In the genomic region with DNA sequence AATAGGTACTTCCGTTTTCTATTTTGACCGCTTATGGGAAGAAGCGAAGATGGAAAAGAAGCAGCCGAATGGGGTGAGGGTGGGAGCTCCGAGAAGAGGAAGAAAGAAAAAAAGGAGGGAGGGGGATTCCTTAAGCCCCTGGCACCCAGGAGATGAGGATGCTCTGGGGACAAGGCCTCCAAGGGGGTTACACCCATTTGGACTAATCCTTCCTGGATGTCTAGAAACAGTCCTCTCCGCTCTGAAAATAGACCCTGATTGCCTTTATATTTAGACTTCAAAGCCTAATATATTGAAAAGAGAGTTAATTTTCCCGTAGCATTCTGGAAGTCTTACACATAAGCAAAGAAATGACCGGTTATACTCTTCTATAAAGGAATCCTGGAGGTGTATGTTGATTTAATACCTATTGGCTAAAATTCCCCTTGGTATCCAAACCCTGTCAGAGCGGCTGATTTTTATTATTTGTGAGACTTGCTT, we compare ENCODE assay signal across 1 cellular context.
TF ChIP-seq lines count a peak whose summit lies in the region.

No MANE protein-coding gene starts in this region.

TF ChIP-seq in IMR-90, 13 proteins besides CTCF, POLR2A, EP300 and RAD21 (continued from another document):
- no peak for TF ChIP-seq ELK1 (IDR thresholded peaks at IDR 0.05; ENCODE audit: borderline replicate concordance, low read depth, low read length)
- TF ChIP-seq RCOR1 (IDR thresholded peaks at IDR 0.05; ENCODE audit: insufficient replicate concordance, low read length): no peak
- no peak for TF ChIP-seq MXI1 (IDR thresholded peaks at IDR 0.05; ENCODE audit: borderline replicate concordance, low read depth, low read length)
- no peak for TF ChIP-seq NFE2L2 (IDR thresholded peaks at IDR 0.05; ENCODE audit: low read depth, low read length)
- TF ChIP-seq FOS (IDR thresholded peaks at IDR 0.05; ENCODE audit: low read depth, low read length): no peak
- TF ChIP-seq, protein P1, sequence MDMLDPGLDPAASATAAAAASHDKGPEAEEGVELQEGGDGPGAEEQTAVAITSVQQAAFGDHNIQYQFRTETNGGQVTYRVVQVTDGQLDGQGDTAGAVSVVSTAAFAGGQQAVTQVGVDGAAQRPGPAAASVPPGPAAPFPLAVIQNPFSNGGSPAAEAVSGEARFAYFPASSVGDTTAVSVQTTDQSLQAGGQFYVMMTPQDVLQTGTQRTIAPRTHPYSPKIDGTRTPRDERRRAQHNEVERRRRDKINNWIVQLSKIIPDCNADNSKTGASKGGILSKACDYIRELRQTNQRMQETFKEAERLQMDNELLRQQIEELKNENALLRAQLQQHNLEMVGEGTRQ (IDR thresholded peaks at IDR 0.05; ENCODE audit: low read depth, low read length): no peak
- no peak for TF ChIP-seq MAZ (IDR thresholded peaks at IDR 0.05; ENCODE audit: borderline replicate concordance, low read depth, low read length)
- TF ChIP-seq CHD1 (IDR thresholded peaks at IDR 0.05; ENCODE audit: low read depth, low read length): no peak
- no peak for TF ChIP-seq CEBPB (IDR thresholded peaks at IDR 0.05; ENCODE audit: low read depth, low read length)
- TF ChIP-seq SMC3 (IDR thresholded peaks at IDR 0.05; ENCODE audit: low read depth, low read length): no peak
